Comparison of ENCODE assay signal across 9 cellular contexts in the genomic region with DNA sequence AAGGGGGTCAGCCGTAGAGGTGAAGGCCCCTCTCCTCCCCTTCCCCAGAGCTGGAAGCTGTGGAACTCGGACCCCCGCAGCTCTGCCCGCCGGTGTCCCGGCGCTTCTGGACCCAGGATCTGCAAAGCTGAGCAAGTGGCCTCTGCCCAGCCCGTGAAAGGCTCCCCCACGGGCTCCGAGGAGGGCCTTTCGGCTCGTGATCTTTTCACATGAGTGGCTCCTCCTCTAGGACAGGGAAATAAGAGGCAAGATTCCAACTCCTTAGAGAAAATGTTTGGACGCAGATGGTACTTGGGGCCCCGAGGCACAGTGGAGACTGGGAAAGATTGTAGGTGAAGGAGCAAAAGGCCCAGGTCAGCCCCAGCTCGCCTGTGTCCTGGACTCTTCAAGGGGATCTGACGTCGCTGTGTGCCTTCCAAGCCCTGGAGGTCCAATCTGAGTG. TPM values are rescaled to one million over a fixed set of nuclear protein-coding genes. Genes with fewer than 3 reads are reported as not detected.
DNase-seq lines count a peak whose midpoint lies in the region; ATAC-seq, FAIRE-seq and TF ChIP-seq lines count a peak whose summit lies in the region.
"Had no signal": no experiment of that assay in that cellular context is flagged by ENCODE, and none has a peak within 500 bp of the region (broad histone marks: within the 10 kb centered on the region; RNA-seq: fewer than 3 reads in every experiment).

No MANE protein-coding gene starts in this region.

- no peaks in the 10 kb centered on the region for H4K20me1 ChIP-seq in astrocyte (ENCODE audit: insufficient read depth, low read length)

- ATAC-seq in HG03280 (IDR thresholded peaks at IDR 0.05; ENCODE audit: unreplicated experiment) (no peak), HG02571 (IDR thresholded peaks at IDR 0.05; ENCODE audit: unreplicated experiment) (no peak), HG02852 (IDR thresholded peaks at IDR 0.05; ENCODE audit: unreplicated experiment) (no peak)

- H2AFZ ChIP-seq in astrocyte (ENCODE audit: low read depth, low read length): peak overlapping the region; percentile 94

- no peak for TF ChIP-seq CTCF in astrocyte (IDR thresholded peaks at IDR 0.05; ENCODE audit: insufficient read depth, low read depth, low read length)
- TF ChIP-seq CTCF in retinal pigment epithelial cell (conservative IDR thresholded peaks at IDR 0.05; ENCODE audit: low read depth, low read length): no peak

- H3K36me3 ChIP-seq in astrocyte (ENCODE audit: insufficient read depth, low read length): no peaks in the 10 kb centered on the region

- no peaks in the 10 kb centered on the region for H3K27me3 ChIP-seq in astrocyte (ENCODE audit: insufficient read depth, low read length)

- H3K27ac ChIP-seq in astrocyte (ENCODE audit: low read depth, low read length): no peak overlapping the region

- FAIRE-seq in astrocyte (lab: Jason Lieb, UNC): no peak

- peaks cover 23% of the 10 kb centered on the region for H3K4me1 ChIP-seq in astrocyte (ENCODE audit: insufficient read depth, low read length)

- peak overlapping the region; percentile 79 for H3K9ac ChIP-seq in astrocyte (ENCODE audit: low read length)

- H3K4me1 Mint-ChIP-seq in astrocyte (ENCODE audit: low read depth, unreplicated experiment): peaks cover 8% of the 10 kb centered on the region

- peaks cover 1% of the 10 kb centered on the region for H3K27me3 Mint-ChIP-seq in astrocyte (ENCODE audit: low read depth, unreplicated experiment)

- H3K79me2 ChIP-seq in astrocyte (ENCODE audit: insufficient read depth, low read length): no peaks in the 10 kb centered on the region

- no peaks in the 10 kb centered on the region for H3K9me3 Mint-ChIP-seq in astrocyte (ENCODE audit: unreplicated experiment)

- H3K4me2 ChIP-seq in astrocyte (ENCODE audit: low read length): peak overlapping the region; percentile 88

- H3K9me3 ChIP-seq in astrocyte (ENCODE audit: insufficient read depth, low read depth, low read length): no peaks in the 10 kb centered on the region

- H3K4me3 Mint-ChIP-seq in astrocyte (ENCODE audit: unreplicated experiment): no peak overlapping the region

- peak; percentile 45 for DNase-seq in EH (ENCODE audit: low read depth)
- DNase-seq in astrocyte (ENCODE audit: low read depth): no peak
- no peak for DNase-seq in retinal pigment epithelial cell (ENCODE audit: low read depth)
- no peak for DNase-seq in stimulated activated CD4-positive, alpha-beta T cell treated with anti-CD3 and anti-CD28 coated beads, Interleukin-2, amount 100 ng/mL, for 48 hours
- DNase-seq: NK-92 treated with Interleukin-12 subunit alpha and Interleukin-12 subunit beta, amount 100 ng/mL, for 24 hours had no signal

- no peaks in the 10 kb centered on the region for H3K36me3 Mint-ChIP-seq in astrocyte (ENCODE audit: low read depth, unreplicated experiment)

- H3K27ac Mint-ChIP-seq in astrocyte (ENCODE audit: unreplicated experiment): no peak overlapping the region

- H3K4me3 ChIP-seq in astrocyte (ENCODE audit: insufficient read depth, low read depth, low read length) (peak overlapping the region; percentile 38), iPS-11a (ENCODE audit: low read depth, low read length) (peak overlapping the region; percentile 21), retinal pigment epithelial cell (ENCODE audit: low read length) (peak overlapping the region; percentile 26)

RNA-seq across cellular contexts. Expression of a gene that starts 48.2 kb away (rescaled TPM):
- total RNA-seq in astrocyte: 58.8 and 59.6 TPM in 2 replicates
